28 cellular contexts compared by ENCODE assay signal in the genomic region with DNA sequence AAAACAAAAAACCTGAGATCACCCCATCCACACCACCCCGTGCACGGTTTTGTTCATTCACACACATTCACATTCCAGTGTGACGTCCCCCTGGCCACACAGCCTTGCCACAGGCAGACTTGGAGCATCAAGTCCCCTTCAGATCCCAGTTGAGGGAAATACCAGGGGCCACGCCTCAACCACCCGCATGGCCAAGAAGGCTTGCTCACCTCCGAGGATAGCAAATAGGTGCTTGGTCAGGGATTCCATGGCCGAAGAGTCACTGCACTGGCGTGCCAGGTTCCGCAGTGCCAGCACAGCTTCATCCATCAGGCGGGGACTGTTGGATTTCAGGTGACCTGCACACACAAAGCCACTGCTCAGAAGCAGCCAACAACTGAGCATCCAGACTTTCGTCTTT.
"Had no signal": no experiment of that assay in that cellular context is flagged by ENCODE, and none has a peak within 500 bp of the region (broad histone marks: within the 10 kb centered on the region; RNA-seq: fewer than 3 reads in every experiment).

No MANE protein-coding gene starts in this region.

- H3K4me3 ChIP-seq: cardiac muscle cell, MG63, PC-9 had no signal

- H3K27me3 Mint-ChIP-seq: activated B cell treated with CpG ODN at 0.5 μM for 24 hours; activated CD4-positive, alpha-beta T cell treated with anti-CD3 and anti-CD28 coated beads, Interleukin-2, amount 10 ng/mL, durations not matched to agents 24 days and 14 days; activated CD8-positive, alpha-beta memory T cell treated with anti-CD3 and anti-CD28 coated beads, Interleukin-2, amount 10 ng/mL, durations not matched to agents 7 days and 5 days; activated naive CD8-positive, alpha-beta T cell; activated T-helper 17 cell treated with anti-CD3 and anti-CD28 coated beads, Interleukin-2, amount 50 U/mL, for 72 hours; T-helper 17 cell had no signal

- H3K9me3 Mint-ChIP-seq: activated B cell treated with CpG ODN at 0.5 μM for 24 hours; activated CD4-positive, alpha-beta T cell treated with anti-CD3 and anti-CD28 coated beads, Interleukin-2, amount 10 ng/mL, durations not matched to agents 24 days and 14 days; activated naive CD4-positive, alpha-beta T cell treated with anti-CD3 and anti-CD28 coated beads for 36 hours; activated T-cell treated with anti-CD3 and anti-CD28 coated beads, Interleukin-2, amount 50 U/mL, for 4 hours; activated T-helper 17 cell treated with anti-CD3 and anti-CD28 coated beads, Interleukin-2, amount 50 U/mL, for 72 hours had no signal

- H3K4me2 ChIP-seq: KMS-11, PC-9 had no signal

- ATAC-seq: activated CD8-positive, alpha-beta memory T cell treated with anti-CD3 and anti-CD28 coated beads, Interleukin-2, amount 10 ng/mL, durations not matched to agents 7 days and 5 days; activated T-cell treated with anti-CD3 and anti-CD28 coated beads, Interleukin-2, amount 50 U/mL, for 4 hours; activated T-helper 17 cell treated with anti-CD3 and anti-CD28 coated beads, Interleukin-2, amount 50 U/mL, for 72 hours; T-helper 17 cell had no signal

- H3K27ac ChIP-seq: brain microvascular endothelial cell, cardiac muscle cell, KMS-11, PC-9 had no signal

- DNase-seq: activated B cell treated with CpG ODN at 0.5 μM for 24 hours; activated CD4-positive, alpha-beta T cell treated with anti-CD3 and anti-CD28 coated beads for 1 hour; activated CD4-positive, alpha-beta T cell treated with anti-CD3 and anti-CD28 coated beads, Interleukin-2, amount 10 ng/mL, durations not matched to agents 24 days and 14 days; activated CD4-positive, alpha-beta T cell treated with anti-CD3 and anti-CD28 coated beads, Interleukin-2, amount 50 U/mL, for 48 hours; activated CD8-positive, alpha-beta memory T cell treated with anti-CD3 and anti-CD28 coated beads, Interleukin-2, amount 10 ng/mL, durations not matched to agents 7 days and 5 days; activated gamma-delta T cell; activated naive CD4-positive, alpha-beta T cell treated with anti-CD3 and anti-CD28 coated beads for 36 hours; activated T-cell treated with anti-CD3 and anti-CD28 coated beads, Interleukin-2, amount 50 U/mL, for 4 hours; amygdala; brain microvascular endothelial cell; MG63; MV-4-11; NCI-H1092 treated with DMSO at 0.1 percent for 48 hours; NCI-H1417 treated with DMSO at 0.1 percent for 48 hours; NCI-H1694 treated with DMSO at 0.1 percent for 48 hours; NCI-H2081; NCI-H446; NCI-H524; PC-9; SIG-M5; T-helper 17 cell; T1000 had no signal

- H2AFZ ChIP-seq: PC-9 had no signal

- FAIRE-seq: astrocyte, TTC549 had no signal

- H3K4me3 Mint-ChIP-seq: activated B cell treated with CpG ODN at 0.5 μM for 24 hours; activated CD4-positive, alpha-beta T cell treated with anti-CD3 and anti-CD28 coated beads, Interleukin-2, amount 10 ng/mL, durations not matched to agents 24 days and 14 days; activated CD8-positive, alpha-beta memory T cell treated with anti-CD3 and anti-CD28 coated beads, Interleukin-2, amount 10 ng/mL, durations not matched to agents 7 days and 5 days; activated naive CD4-positive, alpha-beta T cell treated with anti-CD3 and anti-CD28 coated beads for 36 hours; activated naive CD8-positive, alpha-beta T cell; activated T-cell treated with anti-CD3 and anti-CD28 coated beads, Interleukin-2, amount 50 U/mL, for 4 hours; activated T-helper 17 cell treated with anti-CD3 and anti-CD28 coated beads, Interleukin-2, amount 50 U/mL, for 72 hours; T-helper 17 cell had no signal

- H3K27me3 ChIP-seq: brain microvascular endothelial cell, cardiac muscle cell, MG63 had no signal

- H3K9me3 ChIP-seq: MG63 had no signal

- H3K27ac Mint-ChIP-seq: activated B cell treated with CpG ODN at 0.5 μM for 24 hours; activated CD4-positive, alpha-beta T cell treated with anti-CD3 and anti-CD28 coated beads, Interleukin-2, amount 10 ng/mL, durations not matched to agents 24 days and 14 days; activated CD8-positive, alpha-beta memory T cell treated with anti-CD3 and anti-CD28 coated beads, Interleukin-2, amount 10 ng/mL, durations not matched to agents 7 days and 5 days; activated naive CD4-positive, alpha-beta T cell treated with anti-CD3 and anti-CD28 coated beads for 36 hours; activated naive CD8-positive, alpha-beta T cell; activated T-helper 17 cell treated with anti-CD3 and anti-CD28 coated beads, Interleukin-2, amount 50 U/mL, for 72 hours; T-helper 17 cell had no signal

- H3K9ac ChIP-seq: KMS-11 had no signal

- H3K4me1 Mint-ChIP-seq: activated T-helper 17 cell treated with anti-CD3 and anti-CD28 coated beads, Interleukin-2, amount 50 U/mL, for 72 hours had no signal
